ENCODE assay signal across 1 cellular context in the genomic region with DNA sequence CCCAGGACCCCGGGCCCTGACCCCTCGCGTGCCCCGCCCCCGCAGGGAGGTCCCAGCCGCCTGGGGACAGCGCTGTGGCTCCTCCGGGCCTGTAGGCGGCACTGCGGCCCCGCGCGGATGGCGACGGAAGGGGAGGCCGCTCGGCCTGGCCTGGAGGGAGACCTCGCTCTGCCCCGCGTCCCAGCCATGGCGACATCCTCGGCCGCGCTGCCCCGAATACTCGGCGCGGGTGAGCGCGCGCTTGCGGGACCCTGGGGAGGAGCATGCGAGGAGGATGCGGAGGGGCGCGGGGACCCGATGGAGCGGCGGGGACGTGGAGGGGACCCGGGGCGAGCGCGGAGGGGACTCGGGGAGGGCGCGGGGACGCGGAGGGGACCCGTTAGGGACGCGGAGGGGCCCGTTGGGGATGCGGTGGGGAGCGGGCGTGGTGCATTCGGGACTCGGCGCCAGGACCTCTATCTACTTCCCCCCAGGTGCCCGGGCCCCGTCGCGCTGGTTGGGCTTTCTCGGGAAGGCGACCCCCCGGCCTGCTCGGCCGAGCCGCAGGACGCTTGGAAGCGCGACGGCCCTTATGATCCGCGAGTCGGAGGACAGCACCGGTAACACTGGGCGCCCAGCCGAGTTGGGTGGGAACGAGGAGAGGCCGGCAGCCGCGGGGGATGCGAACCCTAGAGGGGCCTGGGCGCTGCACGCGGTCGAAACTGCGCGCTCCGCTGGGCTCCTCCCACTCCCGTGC.
A peak's percentile ranks its signal among the peaks of the same experiment; 100 is the strongest.
TF ChIP-seq lines count a peak whose summit lies in the region.

Gene MRPS2, plus strand, starts transcription at position 158 of the 736 bp plus-strand sequence. Its CDS starts 29 bp downstream, at position 187.

TF ChIP-seq in HepG2, 621 proteins besides CTCF, POLR2A, EP300 and RAD21 (continued from another document and continues in another):
- TF ChIP-seq, protein P1, sequence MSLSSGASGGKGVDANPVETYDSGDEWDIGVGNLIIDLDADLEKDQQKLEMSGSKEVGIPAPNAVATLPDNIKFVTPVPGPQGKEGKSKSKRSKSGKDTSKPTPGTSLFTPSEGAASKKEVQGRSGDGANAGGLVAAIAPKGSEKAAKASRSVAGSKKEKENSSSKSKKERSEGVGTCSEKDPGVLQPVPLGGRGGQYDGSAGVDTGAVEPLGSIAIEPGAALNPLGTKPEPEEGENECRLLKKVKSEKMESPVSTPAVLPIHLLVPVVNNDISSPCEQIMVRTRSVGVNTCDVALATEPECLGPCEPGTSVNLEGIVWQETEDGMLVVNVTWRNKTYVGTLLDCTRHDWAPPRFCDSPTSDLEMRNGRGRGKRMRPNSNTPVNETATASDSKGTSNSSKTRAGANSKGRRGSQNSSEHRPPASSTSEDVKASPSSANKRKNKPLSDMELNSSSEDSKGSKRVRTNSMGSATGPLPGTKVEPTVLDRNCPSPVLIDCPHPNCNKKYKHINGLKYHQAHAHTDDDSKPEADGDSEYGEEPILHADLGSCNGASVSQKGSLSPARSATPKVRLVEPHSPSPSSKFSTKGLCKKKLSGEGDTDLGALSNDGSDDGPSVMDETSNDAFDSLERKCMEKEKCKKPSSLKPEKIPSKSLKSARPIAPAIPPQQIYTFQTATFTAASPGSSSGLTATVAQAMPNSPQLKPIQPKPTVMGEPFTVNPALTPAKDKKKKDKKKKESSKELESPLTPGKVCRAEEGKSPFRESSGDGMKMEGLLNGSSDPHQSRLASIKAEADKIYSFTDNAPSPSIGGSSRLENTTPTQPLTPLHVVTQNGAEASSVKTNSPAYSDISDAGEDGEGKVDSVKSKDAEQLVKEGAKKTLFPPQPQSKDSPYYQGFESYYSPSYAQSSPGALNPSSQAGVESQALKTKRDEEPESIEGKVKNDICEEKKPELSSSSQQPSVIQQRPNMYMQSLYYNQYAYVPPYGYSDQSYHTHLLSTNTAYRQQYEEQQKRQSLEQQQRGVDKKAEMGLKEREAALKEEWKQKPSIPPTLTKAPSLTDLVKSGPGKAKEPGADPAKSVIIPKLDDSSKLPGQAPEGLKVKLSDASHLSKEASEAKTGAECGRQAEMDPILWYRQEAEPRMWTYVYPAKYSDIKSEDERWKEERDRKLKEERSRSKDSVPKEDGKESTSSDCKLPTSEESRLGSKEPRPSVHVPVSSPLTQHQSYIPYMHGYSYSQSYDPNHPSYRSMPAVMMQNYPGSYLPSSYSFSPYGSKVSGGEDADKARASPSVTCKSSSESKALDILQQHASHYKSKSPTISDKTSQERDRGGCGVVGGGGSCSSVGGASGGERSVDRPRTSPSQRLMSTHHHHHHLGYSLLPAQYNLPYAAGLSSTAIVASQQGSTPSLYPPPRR (CRISPR knock-in tag; IDR thresholded peaks at IDR 0.05; ENCODE audit: borderline replicate concordance): no peak
- TF ChIP-seq ZNF451 (CRISPR knock-in tag; IDR thresholded peaks at IDR 0.05) (no peak; the same call in 1 of the 2 replicates), STAT5B (CRISPR knock-in tag; IDR thresholded peaks at IDR 0.05) (peak; percentile 59; the same call in 1 of the 2 replicates), PRDM4 (CRISPR knock-in tag; IDR thresholded peaks at IDR 0.05; ENCODE audit: borderline replicate concordance) (no peak), ATRX (CRISPR knock-in tag; IDR thresholded peaks at IDR 0.05; ENCODE audit: borderline replicate concordance) (no peak), GPN1 (CRISPR knock-in tag; IDR thresholded peaks at IDR 0.05; ENCODE audit: borderline replicate concordance) (no peak), NFKBIZ (CRISPR knock-in tag; IDR thresholded peaks at IDR 0.05) (no peak), MAFF (IDR thresholded peaks at IDR 0.05; ENCODE audit: low read depth, low read length) (no peak), ZNF264 (CRISPR knock-in tag; IDR thresholded peaks at IDR 0.05) (peak; percentile 13; the same call in 1 of the 2 replicates), ZNF563 (CRISPR knock-in tag; IDR thresholded peaks at IDR 0.05) (peak; percentile 95), CSRNP2 (CRISPR knock-in tag; conservative IDR thresholded peaks at IDR 0.05; ENCODE audit: low read depth) (no peak), ZFP37 (CRISPR knock-in tag; IDR thresholded peaks at IDR 0.05; ENCODE audit: borderline replicate concordance) (no peak), ATF7-NPFF (CRISPR knock-in tag; IDR thresholded peaks at IDR 0.05; ENCODE audit: low read depth) (peak; percentile 80; the same call in 1 of the 2 replicates), PAWR (CRISPR knock-in tag; IDR thresholded peaks at IDR 0.05; ENCODE audit: borderline replicate concordance) (no peak), ZNF784 (CRISPR knock-in tag; IDR thresholded peaks at IDR 0.05; ENCODE audit: borderline replicate concordance) (no peak), ZNF704 (CRISPR knock-in tag; IDR thresholded peaks at IDR 0.05; ENCODE audit: borderline replicate concordance) (no peak; the same call in 1 of the 2 replicates), SOX6 (IDR thresholded peaks at IDR 0.05) (no peak), SOX6 (CRISPR knock-in tag; IDR thresholded peaks at IDR 0.05) (no peak), NR3C1 (CRISPR knock-in tag; IDR thresholded peaks at IDR 0.05) (no peak), ZNF274 (CRISPR knock-in tag; IDR thresholded peaks at IDR 0.05) (peak; percentile 68), ZNF781 (CRISPR knock-in tag; IDR thresholded peaks at IDR 0.05; ENCODE audit: borderline replicate concordance, not compliant biosample characterization) (no peak), PBX2 (CRISPR knock-in tag; IDR thresholded peaks at IDR 0.05) (no peak), EHMT2 (IDR thresholded peaks at IDR 0.05; ENCODE audit: borderline replicate concordance, low read depth, low read length) (no peak), IRF9 (CRISPR knock-in tag; IDR thresholded peaks at IDR 0.05; ENCODE audit: borderline replicate concordance) (peak; percentile 96; the same call in 1 of the 2 replicates), IRF2 (CRISPR knock-in tag; IDR thresholded peaks at IDR 0.05) (peak; percentile 70), YEATS4 (CRISPR knock-in tag; IDR thresholded peaks at IDR 0.05; ENCODE audit: borderline replicate concordance) (peak; percentile 87; the same call in 1 of the 2 replicates), ZNF24 (IDR thresholded peaks at IDR 0.05) (no peak), PHF20 (CRISPR knock-in tag; IDR thresholded peaks at IDR 0.05) (peak; percentile 88)
- TF ChIP-seq, protein P2, sequence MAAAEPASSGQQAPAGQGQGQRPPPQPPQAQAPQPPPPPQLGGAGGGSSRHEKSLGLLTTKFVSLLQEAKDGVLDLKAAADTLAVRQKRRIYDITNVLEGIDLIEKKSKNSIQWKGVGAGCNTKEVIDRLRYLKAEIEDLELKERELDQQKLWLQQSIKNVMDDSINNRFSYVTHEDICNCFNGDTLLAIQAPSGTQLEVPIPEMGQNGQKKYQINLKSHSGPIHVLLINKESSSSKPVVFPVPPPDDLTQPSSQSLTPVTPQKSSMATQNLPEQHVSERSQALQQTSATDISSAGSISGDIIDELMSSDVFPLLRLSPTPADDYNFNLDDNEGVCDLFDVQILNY (CRISPR knock-in tag; conservative IDR thresholded peaks at IDR 0.05): peak; percentile 57; the same call in 1 of the 2 replicates
- TF ChIP-seq, protein P3, sequence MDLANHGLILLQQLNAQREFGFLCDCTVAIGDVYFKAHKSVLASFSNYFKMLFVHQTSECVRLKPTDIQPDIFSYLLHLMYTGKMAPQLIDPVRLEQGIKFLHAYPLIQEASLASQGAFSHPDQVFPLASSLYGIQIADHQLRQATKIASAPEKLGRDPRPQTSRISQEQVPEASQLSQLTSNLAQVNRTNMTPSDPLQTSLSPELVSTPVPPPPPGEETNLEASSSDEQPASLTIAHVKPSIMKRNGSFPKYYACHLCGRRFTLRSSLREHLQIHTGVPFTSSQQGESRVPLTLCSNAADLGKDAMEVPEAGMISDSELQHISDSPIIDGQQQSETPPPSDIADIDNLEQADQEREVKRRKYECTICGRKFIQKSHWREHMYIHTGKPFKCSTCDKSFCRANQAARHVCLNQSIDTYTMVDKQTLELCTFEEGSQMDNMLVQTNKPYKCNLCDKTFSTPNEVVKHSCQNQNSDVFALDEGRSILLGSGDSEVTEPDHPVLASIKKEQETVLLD (CRISPR knock-in tag; IDR thresholded peaks at IDR 0.05; ENCODE audit: low read depth): 0 out of 2 replicates have a peak, but pooled peaks have one; percentile 56
- TF ChIP-seq, protein P4, sequence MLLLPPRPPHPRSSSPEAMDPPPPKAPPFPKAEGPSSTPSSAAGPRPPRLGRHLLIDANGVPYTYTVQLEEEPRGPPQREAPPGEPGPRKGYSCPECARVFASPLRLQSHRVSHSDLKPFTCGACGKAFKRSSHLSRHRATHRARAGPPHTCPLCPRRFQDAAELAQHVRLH (CRISPR knock-in tag; IDR thresholded peaks at IDR 0.05; ENCODE audit: borderline replicate concordance, low read depth): peak; percentile 88; the same call in 1 of the 2 replicates
- TF ChIP-seq, protein P5, sequence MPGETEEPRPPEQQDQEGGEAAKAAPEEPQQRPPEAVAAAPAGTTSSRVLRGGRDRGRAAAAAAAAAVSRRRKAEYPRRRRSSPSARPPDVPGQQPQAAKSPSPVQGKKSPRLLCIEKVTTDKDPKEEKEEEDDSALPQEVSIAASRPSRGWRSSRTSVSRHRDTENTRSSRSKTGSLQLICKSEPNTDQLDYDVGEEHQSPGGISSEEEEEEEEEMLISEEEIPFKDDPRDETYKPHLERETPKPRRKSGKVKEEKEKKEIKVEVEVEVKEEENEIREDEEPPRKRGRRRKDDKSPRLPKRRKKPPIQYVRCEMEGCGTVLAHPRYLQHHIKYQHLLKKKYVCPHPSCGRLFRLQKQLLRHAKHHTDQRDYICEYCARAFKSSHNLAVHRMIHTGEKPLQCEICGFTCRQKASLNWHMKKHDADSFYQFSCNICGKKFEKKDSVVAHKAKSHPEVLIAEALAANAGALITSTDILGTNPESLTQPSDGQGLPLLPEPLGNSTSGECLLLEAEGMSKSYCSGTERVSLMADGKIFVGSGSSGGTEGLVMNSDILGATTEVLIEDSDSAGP (CRISPR knock-in tag; IDR thresholded peaks at IDR 0.05; ENCODE audit: borderline replicate concordance): no peak; the same call in 1 of the 2 replicates
